14 cellular contexts compared by ENCODE assay signal in the genomic region with DNA sequence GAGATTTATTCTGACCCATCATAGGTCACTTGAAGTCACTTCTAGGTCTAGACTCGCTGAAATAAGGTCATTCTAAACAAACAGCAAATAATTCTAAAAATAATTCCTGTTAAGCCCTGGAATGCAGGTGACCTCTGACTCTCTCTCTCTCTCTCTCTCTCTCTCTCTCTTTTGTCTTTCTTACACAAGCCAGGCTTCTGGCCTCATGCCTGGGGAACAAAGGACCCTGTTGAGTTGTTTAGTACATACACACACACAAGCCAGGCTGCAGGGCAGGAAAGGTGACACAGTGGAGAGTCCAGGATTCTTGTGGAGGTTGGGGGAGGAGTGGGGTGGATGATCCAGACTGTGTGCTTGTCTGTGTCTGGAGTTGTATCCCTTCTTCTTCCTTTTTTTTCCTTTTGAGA. TPM values are rescaled to one million over a fixed set of nuclear protein-coding genes. Genes with fewer than 3 reads are reported as not detected.
DNase-seq lines count a peak whose midpoint lies in the region; ATAC-seq and TF ChIP-seq lines count a peak whose summit lies in the region.
"Had no signal": no experiment of that assay in that cellular context is flagged by ENCODE, and none has a peak within 500 bp of the region (broad histone marks: within the 10 kb centered on the region; RNA-seq: fewer than 3 reads in every experiment).

No MANE protein-coding gene starts in this region.

- peaks cover 51% of the 10 kb centered on the region for H3K4me1 Mint-ChIP-seq in GM23338
- peaks cover 15% of the 10 kb centered on the region for H3K4me1 Mint-ChIP-seq in glutamatergic neuron (ENCODE audit: low read depth, unreplicated experiment)
- H3K4me1 Mint-ChIP-seq in osteocyte (ENCODE audit: unreplicated experiment) = peaks cover 47% of the 10 kb centered on the region

- H3K9me2 ChIP-seq in GM23338 (ENCODE audit: insufficient read depth) = no peaks in the 10 kb centered on the region

- TF ChIP-seq CTCF in GM23338 (conservative IDR thresholded peaks at IDR 0.05; ENCODE audit: low read depth in 2 of 2) (no peak), glutamatergic neuron (IDR thresholded peaks at IDR 0.05; ENCODE audit: partially characterized antibody, unreplicated experiment) (no peak), osteocyte (IDR thresholded peaks at IDR 0.05) (no peak)

- ATAC-seq in GM23338 (no peak), HG03457 (IDR thresholded peaks at IDR 0.05; ENCODE audit: unreplicated experiment) (no peak), GM21367 (IDR thresholded peaks at IDR 0.05; ENCODE audit: unreplicated experiment) (no peak), HG02588 (IDR thresholded peaks at IDR 0.05; ENCODE audit: unreplicated experiment) (no peak)

- peaks cover 30% of the 10 kb centered on the region for H3F3A ChIP-seq in GM23338 (replicated peaks; ENCODE audit: low read depth)

- no peak overlapping the region for H2AFZ ChIP-seq in GM23338
- H2AFZ ChIP-seq: parathyroid adenoma had no signal

- H3K4me2 ChIP-seq in GM23338 = peak overlapping the region; percentile 1; the same call in 1 of the 2 replicates

- H3K9me3 Mint-ChIP-seq in GM23338 (peaks cover under 1% of the 10 kb centered on the region; the same call in 1 of the 3 replicates), glutamatergic neuron (ENCODE audit: unreplicated experiment) (peaks cover 18% of the 10 kb centered on the region), osteocyte (ENCODE audit: unreplicated experiment) (no peaks in the 10 kb centered on the region)
- H3K9me3 Mint-ChIP-seq: H9 had no signal

- H3K9ac ChIP-seq in SK-N-MC (ENCODE audit: insufficient read length) = no peak overlapping the region
- H3K9ac ChIP-seq: parathyroid adenoma had no signal

- H3K4me3 Mint-ChIP-seq in GM23338 (no peak overlapping the region; the same call in 2 of the 3 replicates), glutamatergic neuron (ENCODE audit: unreplicated experiment) (peak overlapping the region; percentile 81), osteocyte (ENCODE audit: unreplicated experiment) (no peak overlapping the region)
- H3K4me3 Mint-ChIP-seq: activated naive CD8-positive, alpha-beta T cell had no signal

- peaks cover 18% of the 10 kb centered on the region for H3K27me3 Mint-ChIP-seq in GM23338 (ENCODE audit: insufficient read depth, low read depth, poor library complexity)
- H3K27me3 Mint-ChIP-seq in glutamatergic neuron (ENCODE audit: unreplicated experiment) = peaks cover 7% of the 10 kb centered on the region
- no peaks in the 10 kb centered on the region for H3K27me3 Mint-ChIP-seq in osteocyte (ENCODE audit: unreplicated experiment)

- no peaks in the 10 kb centered on the region for H3K36me3 ChIP-seq in GM23338 (ENCODE audit: insufficient read depth)
- H3K36me3 ChIP-seq in SK-N-MC (ENCODE audit: insufficient read depth, low read length) = no peaks in the 10 kb centered on the region
- H3K36me3 ChIP-seq: thoracic aorta had no signal

- peaks cover 5% of the 10 kb centered on the region; the same call in 1 of the 3 replicates for H3K36me3 Mint-ChIP-seq in GM23338 (ENCODE audit: low read depth)
- no peaks in the 10 kb centered on the region for H3K36me3 Mint-ChIP-seq in glutamatergic neuron (ENCODE audit: unreplicated experiment)
- no peaks in the 10 kb centered on the region for H3K36me3 Mint-ChIP-seq in osteocyte (ENCODE audit: unreplicated experiment)
- H3K36me3 Mint-ChIP-seq: activated naive CD8-positive, alpha-beta T cell had no signal

- no peak overlapping the region for H3K27ac ChIP-seq in GM23338 (ENCODE audit: low read depth)
- 0 out of 2 replicates have a peak overlapping the region, but pooled peaks have one; percentile 36 for H3K27ac ChIP-seq in SK-N-MC
- H3K27ac ChIP-seq: parathyroid adenoma, thoracic aorta had no signal

- H3K4me3 ChIP-seq in GM23338 (no peak overlapping the region), SK-N-MC (no peak overlapping the region)
- H3K4me3 ChIP-seq: thoracic aorta had no signal

- peaks cover 9% of the 10 kb centered on the region for H4K20me1 ChIP-seq in GM23338 (replicated peaks; ENCODE audit: insufficient read depth)

- H3K27me3 ChIP-seq in GM23338 (ENCODE audit: insufficient read depth) = no peaks in the 10 kb centered on the region

- H3K4me1 ChIP-seq in GM23338 (ENCODE audit: insufficient read depth) = peaks cover 34% of the 10 kb centered on the region
- H3K4me1 ChIP-seq: parathyroid adenoma had no signal

- H3K27ac Mint-ChIP-seq in GM23338 (no peak overlapping the region), glutamatergic neuron (ENCODE audit: unreplicated experiment) (no peak overlapping the region), osteocyte (ENCODE audit: unreplicated experiment) (peak overlapping the region; percentile 38)
- H3K27ac Mint-ChIP-seq: activated naive CD8-positive, alpha-beta T cell had no signal

- peaks cover 13% of the 10 kb centered on the region for H3K79me2 ChIP-seq in GM23338 (replicated peaks; ENCODE audit: insufficient read depth)
- H3K79me2 ChIP-seq: parathyroid adenoma had no signal

- no peak for DNase-seq in GM23338 (ENCODE audit: low spot score)
- no peak for DNase-seq in SK-N-MC (ENCODE audit: low read depth, low spot score)
- no peak for DNase-seq in glutamatergic neuron
- DNase-seq in osteocyte (ENCODE audit: extremely low spot score, unreplicated experiment) = no peak
- no peak for DNase-seq in NCI-H1092 (lab: John Stamatoyannopoulos, UW)
- DNase-seq: activated CD8-positive, alpha-beta memory T cell treated with anti-CD3 and anti-CD28 coated beads for 24 hours; H9; MV-4-11 had no signal

- no peaks in the 10 kb centered on the region for H3K9me3 ChIP-seq in SK-N-MC (ENCODE audit: low read depth, low read length)
- H3K9me3 ChIP-seq: thoracic aorta had no signal

TF ChIP-seq in GM23338, 12 proteins besides CTCF, POLR2A, EP300 and RAD21 (continues in another document):
- no peak for TF ChIP-seq JUNB (IDR thresholded peaks at IDR 0.05; ENCODE audit: unreplicated experiment)
- no peak for TF ChIP-seq ZNF114 (CRISPR knock-in tag; IDR thresholded peaks at IDR 0.05)
- TF ChIP-seq EZH2 (IDR thresholded peaks at IDR 0.05; ENCODE audit: low read depth, unreplicated experiment) = no peak

RNA-seq across cellular contexts. Expression of gene MEX3A, which starts 4.0 kb away (rescaled TPM):
- 31.5 and 38.1 TPM in 2 replicates for total RNA-seq in GM23338 (2014; rRNA removed; shearing (Covaris generic))
- polyA plus RNA-seq in GM23338 (2016; fragmentation: Nextera tagmentation; extraction: Ambion mirVana) = 18.5 and 19.7 TPM in 2 replicates
- total RNA-seq in glutamatergic neuron (ENCODE audit: unreplicated experiment) (114 TPM), osteocyte (19.8 and 20.7 TPM in 2 replicates)

RNA-seq across cellular contexts. Expression of gene RAB25, which starts 25.3 kb away (rescaled TPM):
- 21.3 and 30.0 TPM in 2 replicates for total RNA-seq in GM23338 (2014; rRNA removed; shearing (Covaris generic))
- 42.7 and 47.3 TPM in 2 replicates for polyA plus RNA-seq in GM23338 (2016; fragmentation: Nextera tagmentation; extraction: Ambion mirVana)
- total RNA-seq in glutamatergic neuron (ENCODE audit: unreplicated experiment) (not detected), osteocyte (not detected in 2 replicates)
- total RNA-seq: thoracic aorta had no signal

RNA-seq across cellular contexts. Expression of gene LMNA, which starts 28.3 kb away (rescaled TPM):
- 56.3 and 68.9 TPM in 2 replicates for total RNA-seq in GM23338 (2014; rRNA removed; shearing (Covaris generic))
- 35.5 and 38.9 TPM in 2 replicates for polyA plus RNA-seq in GM23338 (2016; fragmentation: Nextera tagmentation; extraction: Ambion mirVana)
- total RNA-seq in glutamatergic neuron (ENCODE audit: unreplicated experiment) (47.7 TPM), osteocyte (733 and 792 TPM in 2 replicates)

RNA-seq across cellular contexts. Expression of gene LAMTOR2, which starts 31.7 kb away (rescaled TPM):
- 35.2 and 67.3 TPM in 2 replicates for total RNA-seq in GM23338 (2014; rRNA removed; shearing (Covaris generic))
- 108 and 113 TPM in 2 replicates for polyA plus RNA-seq in GM23338 (2016; fragmentation: Nextera tagmentation; extraction: Ambion mirVana)
- 47.0 TPM for total RNA-seq in glutamatergic neuron (ENCODE audit: unreplicated experiment)
- 56.2 and 59.9 TPM in 2 replicates for total RNA-seq in osteocyte

RNA-seq across cellular contexts. Expression of gene UBQLN4, which starts 32.7 kb away (rescaled TPM):
- 28.4 and 30.5 TPM in 2 replicates for total RNA-seq in GM23338 (2014; rRNA removed; shearing (Covaris generic))
- polyA plus RNA-seq in GM23338 (2016; fragmentation: Nextera tagmentation; extraction: Ambion mirVana) = 10.0 and 11.2 TPM in 2 replicates
- 52.4 TPM for total RNA-seq in glutamatergic neuron (ENCODE audit: unreplicated experiment)
- total RNA-seq in osteocyte = 36.4 and 36.9 TPM in 2 replicates

Comparison
In these comparisons a context has a peak if more than half of its experiments do, and no peak if none do; other contexts are left out.
1. RNA of gene RAB25, which starts 25.3 kb away (total RNA-seq): 21.3 to 30.0 TPM in GM23338; not detected in glutamatergic neuron (single experiment) and not detected in osteocyte; every median in the first group is over 10 times any median in the second.
2. RNA of gene LMNA, which starts 28.3 kb away (total RNA-seq): 733 to 792 TPM in osteocyte; 56.3 to 68.9 TPM in GM23338 and 47.7 TPM in glutamatergic neuron (single experiment); every median in the first group is over 10 times any median in the second.